ENCODE assay signal across 1 cellular context in the genomic region with DNA sequence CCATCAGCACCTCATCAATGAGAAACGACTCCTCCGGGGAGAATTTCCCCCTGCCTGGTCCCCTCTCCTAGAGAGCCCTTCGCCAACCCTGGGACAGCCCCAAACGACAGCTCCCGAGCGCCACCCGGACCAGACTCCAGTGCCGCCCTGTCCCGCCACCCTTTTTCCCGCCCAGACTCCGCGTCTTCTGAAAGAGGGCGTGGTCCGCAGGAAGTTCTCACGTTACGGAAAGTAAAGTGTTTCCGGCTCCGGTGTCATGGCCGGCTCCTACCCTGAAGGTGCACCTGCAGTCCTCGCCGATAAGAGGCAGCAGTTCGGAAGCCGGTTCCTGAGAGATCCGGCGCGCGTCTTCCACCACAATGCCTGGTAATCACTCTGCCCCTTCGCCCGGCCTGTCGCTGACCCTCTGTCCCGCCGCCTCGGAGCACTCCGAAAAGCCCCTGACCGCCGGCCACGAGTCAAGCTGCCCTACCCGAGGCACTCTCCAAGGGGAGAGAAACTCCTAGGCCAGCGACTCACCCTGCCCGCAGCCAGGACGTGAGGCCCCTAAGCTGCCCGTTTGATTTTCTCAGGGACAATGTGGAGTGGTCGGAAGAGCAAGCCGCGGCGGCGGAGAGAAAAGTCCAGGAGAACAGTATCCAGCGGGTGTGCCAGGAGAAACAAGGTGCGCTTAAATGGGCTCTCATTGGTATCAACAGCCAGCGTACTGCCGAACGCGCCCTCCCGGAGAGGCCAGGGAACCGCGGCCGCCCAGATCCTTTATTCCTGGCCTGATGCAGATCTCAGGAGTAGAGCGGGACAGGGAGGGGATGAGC.
TF ChIP-seq lines count a peak whose summit lies in the region.

A gene with protein sequence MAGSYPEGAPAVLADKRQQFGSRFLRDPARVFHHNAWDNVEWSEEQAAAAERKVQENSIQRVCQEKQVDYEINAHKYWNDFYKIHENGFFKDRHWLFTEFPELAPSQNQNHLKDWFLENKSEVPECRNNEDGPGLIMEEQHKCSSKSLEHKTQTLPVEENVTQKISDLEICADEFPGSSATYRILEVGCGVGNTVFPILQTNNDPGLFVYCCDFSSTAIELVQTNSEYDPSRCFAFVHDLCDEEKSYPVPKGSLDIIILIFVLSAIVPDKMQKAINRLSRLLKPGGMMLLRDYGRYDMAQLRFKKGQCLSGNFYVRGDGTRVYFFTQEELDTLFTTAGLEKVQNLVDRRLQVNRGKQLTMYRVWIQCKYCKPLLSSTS (plus strand): TSS at position 251 of the 815 bp plus-strand sequence. CDS start 6 bp downstream, at position 257.

TF ChIP-seq in HEK293, 187 proteins besides CTCF, POLR2A, EP300 and RAD21 (continued from another document):
- TF ChIP-seq, protein P1, sequence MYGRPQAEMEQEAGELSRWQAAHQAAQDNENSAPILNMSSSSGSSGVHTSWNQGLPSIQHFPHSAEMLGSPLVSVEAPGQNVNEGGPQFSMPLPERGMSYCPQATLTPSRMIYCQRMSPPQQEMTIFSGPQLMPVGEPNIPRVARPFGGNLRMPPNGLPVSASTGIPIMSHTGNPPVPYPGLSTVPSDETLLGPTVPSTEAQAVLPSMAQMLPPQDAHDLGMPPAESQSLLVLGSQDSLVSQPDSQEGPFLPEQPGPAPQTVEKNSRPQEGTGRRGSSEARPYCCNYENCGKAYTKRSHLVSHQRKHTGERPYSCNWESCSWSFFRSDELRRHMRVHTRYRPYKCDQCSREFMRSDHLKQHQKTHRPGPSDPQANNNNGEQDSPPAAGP (tag by site-specific recombination; IDR thresholded peaks at IDR 0.05), result 0 out of 2 replicates have a peak, but pooled peaks have one; percentile 7
- TF ChIP-seq ZNF335 (tag by site-specific recombination; conservative IDR thresholded peaks at IDR 0.05), result peak; percentile 81
- TF ChIP-seq, protein P2, sequence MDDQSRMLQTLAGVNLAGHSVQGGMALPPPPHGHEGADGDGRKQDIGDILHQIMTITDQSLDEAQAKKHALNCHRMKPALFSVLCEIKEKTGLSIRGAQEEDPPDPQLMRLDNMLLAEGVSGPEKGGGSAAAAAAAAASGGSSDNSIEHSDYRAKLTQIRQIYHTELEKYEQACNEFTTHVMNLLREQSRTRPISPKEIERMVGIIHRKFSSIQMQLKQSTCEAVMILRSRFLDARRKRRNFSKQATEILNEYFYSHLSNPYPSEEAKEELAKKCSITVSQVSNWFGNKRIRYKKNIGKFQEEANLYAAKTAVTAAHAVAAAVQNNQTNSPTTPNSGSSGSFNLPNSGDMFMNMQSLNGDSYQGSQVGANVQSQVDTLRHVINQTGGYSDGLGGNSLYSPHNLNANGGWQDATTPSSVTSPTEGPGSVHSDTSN (CRISPR knock-in tag; IDR thresholded peaks at IDR 0.05), result peak; percentile 89
- TF ChIP-seq ZNF394 (tag by site-specific recombination; IDR thresholded peaks at IDR 0.05; ENCODE audit: borderline replicate concordance), result peak; percentile 40; the same call in 1 of the 2 replicates
- TF ChIP-seq, protein P3, sequence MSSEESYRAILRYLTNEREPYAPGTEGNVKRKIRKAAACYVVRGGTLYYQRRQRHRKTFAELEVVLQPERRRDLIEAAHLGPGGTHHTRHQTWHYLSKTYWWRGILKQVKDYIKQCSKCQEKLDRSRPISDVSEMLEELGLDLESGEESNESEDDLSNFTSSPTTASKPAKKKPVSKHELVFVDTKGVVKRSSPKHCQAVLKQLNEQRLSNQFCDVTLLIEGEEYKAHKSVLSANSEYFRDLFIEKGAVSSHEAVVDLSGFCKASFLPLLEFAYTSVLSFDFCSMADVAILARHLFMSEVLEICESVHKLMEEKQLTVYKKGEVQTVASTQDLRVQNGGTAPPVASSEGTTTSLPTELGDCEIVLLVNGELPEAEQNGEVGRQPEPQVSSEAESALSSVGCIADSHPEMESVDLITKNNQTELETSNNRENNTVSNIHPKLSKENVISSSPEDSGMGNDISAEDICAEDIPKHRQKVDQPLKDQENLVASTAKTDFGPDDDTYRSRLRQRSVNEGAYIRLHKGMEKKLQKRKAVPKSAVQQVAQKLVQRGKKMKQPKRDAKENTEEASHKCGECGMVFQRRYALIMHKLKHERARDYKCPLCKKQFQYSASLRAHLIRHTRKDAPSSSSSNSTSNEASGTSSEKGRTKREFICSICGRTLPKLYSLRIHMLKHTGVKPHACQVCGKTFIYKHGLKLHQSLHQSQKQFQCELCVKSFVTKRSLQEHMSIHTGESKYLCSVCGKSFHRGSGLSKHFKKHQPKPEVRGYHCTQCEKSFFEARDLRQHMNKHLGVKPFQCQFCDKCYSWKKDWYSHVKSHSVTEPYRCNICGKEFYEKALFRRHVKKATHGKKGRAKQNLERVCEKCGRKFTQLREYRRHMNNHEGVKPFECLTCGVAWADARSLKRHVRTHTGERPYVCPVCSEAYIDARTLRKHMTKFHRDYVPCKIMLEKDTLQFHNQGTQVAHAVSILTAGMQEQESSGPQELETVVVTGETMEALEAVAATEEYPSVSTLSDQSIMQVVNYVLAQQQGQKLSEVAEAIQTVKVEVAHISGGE (tag by site-specific recombination; conservative IDR thresholded peaks at IDR 0.05; ENCODE audit: low read depth), result peak; percentile 89
- TF ChIP-seq KLF7 (tag by site-specific recombination; IDR thresholded peaks at IDR 0.05; ENCODE audit: borderline replicate concordance), result peak; percentile 82; the same call in 1 of the 2 replicates
- TF ChIP-seq, protein P4, sequence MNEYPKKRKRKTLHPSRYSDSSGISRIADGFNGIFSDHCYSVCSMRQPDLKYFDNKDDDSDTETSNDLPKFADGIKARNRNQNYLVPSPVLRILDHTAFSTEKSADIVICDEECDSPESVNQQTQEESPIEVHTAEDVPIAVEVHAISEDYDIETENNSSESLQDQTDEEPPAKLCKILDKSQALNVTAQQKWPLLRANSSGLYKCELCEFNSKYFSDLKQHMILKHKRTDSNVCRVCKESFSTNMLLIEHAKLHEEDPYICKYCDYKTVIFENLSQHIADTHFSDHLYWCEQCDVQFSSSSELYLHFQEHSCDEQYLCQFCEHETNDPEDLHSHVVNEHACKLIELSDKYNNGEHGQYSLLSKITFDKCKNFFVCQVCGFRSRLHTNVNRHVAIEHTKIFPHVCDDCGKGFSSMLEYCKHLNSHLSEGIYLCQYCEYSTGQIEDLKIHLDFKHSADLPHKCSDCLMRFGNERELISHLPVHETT (tag by site-specific recombination; IDR thresholded peaks at IDR 0.05), result peak; percentile 45; the same call in 1 of the 2 replicates
- 0 out of 2 replicates have a peak, but pooled peaks have one; percentile 15 for TF ChIP-seq ZNF629 (tag by site-specific recombination; IDR thresholded peaks at IDR 0.05)
- peak; percentile 84 for TF ChIP-seq SP2 (tag by site-specific recombination; IDR thresholded peaks at IDR 0.05)
- peak; percentile 75 for TF ChIP-seq SP3 (tag by site-specific recombination; IDR thresholded peaks at IDR 0.05)
- TF ChIP-seq ZNF341 (tag by site-specific recombination; IDR thresholded peaks at IDR 0.05; ENCODE audit: low read depth), result peak; percentile 49
- TF ChIP-seq SP7 (tag by site-specific recombination; IDR thresholded peaks at IDR 0.05), result 0 out of 2 replicates have a peak, but pooled peaks have one; percentile 33
- peak; percentile 77 for TF ChIP-seq KLF1 (tag by site-specific recombination; IDR thresholded peaks at IDR 0.05)
- TF ChIP-seq KLF8 (tag by site-specific recombination; IDR thresholded peaks at IDR 0.05), result peak; percentile 84
- TF ChIP-seq ZBTB48 (tag by site-specific recombination; IDR thresholded peaks at IDR 0.05), result peak; percentile 43
- peak; percentile 66; the same call in 1 of the 2 replicates for TF ChIP-seq ZNF501 (tag by site-specific recombination; IDR thresholded peaks at IDR 0.05)
- TF ChIP-seq, protein P5, sequence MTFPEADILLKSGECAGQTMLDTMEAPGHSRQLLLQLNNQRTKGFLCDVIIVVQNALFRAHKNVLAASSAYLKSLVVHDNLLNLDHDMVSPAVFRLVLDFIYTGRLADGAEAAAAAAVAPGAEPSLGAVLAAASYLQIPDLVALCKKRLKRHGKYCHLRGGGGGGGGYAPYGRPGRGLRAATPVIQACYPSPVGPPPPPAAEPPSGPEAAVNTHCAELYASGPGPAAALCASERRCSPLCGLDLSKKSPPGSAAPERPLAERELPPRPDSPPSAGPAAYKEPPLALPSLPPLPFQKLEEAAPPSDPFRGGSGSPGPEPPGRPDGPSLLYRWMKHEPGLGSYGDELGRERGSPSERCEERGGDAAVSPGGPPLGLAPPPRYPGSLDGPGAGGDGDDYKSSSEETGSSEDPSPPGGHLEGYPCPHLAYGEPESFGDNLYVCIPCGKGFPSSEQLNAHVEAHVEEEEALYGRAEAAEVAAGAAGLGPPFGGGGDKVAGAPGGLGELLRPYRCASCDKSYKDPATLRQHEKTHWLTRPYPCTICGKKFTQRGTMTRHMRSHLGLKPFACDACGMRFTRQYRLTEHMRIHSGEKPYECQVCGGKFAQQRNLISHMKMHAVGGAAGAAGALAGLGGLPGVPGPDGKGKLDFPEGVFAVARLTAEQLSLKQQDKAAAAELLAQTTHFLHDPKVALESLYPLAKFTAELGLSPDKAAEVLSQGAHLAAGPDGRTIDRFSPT (tag by site-specific recombination; IDR thresholded peaks at IDR 0.05), result peak; percentile 82
- TF ChIP-seq KLF16 (tag by site-specific recombination; IDR thresholded peaks at IDR 0.05), result peak; percentile 65; the same call in 1 of the 2 replicates
- 0 out of 2 replicates have a peak, but pooled peaks have one; percentile 43 for TF ChIP-seq HOXC10 (CRISPR knock-in tag; IDR thresholded peaks at IDR 0.05)
- TF ChIP-seq ZNF324 (tag by site-specific recombination; IDR thresholded peaks at IDR 0.05), result peak; percentile 58; the same call in 1 of the 2 replicates
- TF ChIP-seq ZBTB20 (tag by site-specific recombination; IDR thresholded peaks at IDR 0.05), result peak; percentile 73
- TF ChIP-seq, protein P6, sequence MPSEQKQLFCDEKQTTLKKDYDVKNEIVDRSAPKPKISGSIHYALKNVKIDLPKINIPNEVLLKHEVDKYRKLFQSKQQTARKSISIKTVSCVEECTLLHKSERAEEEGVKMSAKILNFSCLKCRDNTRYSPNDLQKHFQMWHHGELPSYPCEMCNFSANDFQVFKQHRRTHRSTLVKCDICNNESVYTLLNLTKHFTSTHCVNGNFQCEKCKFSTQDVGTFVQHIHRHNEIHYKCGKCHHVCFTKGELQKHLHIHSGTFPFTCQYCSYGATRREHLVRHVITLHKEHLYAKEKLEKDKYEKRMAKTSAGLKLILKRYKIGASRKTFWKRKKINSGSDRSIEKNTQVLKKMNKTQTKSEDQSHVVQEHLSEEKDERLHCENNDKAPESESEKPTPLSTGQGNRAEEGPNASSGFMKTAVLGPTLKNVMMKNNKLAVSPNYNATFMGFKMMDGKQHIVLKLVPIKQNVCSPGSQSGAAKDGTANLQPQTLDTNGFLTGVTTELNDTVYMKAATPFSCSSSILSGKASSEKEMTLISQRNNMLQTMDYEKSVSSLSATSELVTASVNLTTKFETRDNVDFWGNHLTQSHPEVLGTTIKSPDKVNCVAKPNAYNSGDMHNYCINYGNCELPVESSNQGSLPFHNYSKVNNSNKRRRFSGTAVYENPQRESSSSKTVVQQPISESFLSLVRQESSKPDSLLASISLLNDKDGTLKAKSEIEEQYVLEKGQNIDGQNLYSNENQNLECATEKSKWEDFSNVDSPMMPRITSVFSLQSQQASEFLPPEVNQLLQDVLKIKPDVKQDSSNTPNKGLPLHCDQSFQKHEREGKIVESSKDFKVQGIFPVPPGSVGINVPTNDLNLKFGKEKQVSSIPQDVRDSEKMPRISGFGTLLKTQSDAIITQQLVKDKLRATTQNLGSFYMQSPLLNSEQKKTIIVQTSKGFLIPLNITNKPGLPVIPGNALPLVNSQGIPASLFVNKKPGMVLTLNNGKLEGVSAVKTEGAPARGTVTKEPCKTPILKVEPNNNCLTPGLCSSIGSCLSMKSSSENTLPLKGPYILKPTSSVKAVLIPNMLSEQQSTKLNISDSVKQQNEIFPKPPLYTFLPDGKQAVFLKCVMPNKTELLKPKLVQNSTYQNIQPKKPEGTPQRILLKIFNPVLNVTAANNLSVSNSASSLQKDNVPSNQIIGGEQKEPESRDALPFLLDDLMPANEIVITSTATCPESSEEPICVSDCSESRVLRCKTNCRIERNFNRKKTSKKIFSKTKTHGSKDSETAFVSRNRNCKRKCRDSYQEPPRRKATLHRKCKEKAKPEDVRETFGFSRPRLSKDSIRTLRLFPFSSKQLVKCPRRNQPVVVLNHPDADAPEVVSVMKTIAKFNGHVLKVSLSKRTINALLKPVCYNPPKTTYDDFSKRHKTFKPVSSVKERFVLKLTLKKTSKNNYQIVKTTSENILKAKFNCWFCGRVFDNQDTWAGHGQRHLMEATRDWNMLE (tag by site-specific recombination; conservative IDR thresholded peaks at IDR 0.05; ENCODE audit: low read depth), result peak; percentile 78
TF ChIP-seq in HEK293: peak in this region for 28; not testable (repeated sequence) for 159.
